Comparison of ENCODE assay signal across 32 cellular contexts in the genomic region with DNA sequence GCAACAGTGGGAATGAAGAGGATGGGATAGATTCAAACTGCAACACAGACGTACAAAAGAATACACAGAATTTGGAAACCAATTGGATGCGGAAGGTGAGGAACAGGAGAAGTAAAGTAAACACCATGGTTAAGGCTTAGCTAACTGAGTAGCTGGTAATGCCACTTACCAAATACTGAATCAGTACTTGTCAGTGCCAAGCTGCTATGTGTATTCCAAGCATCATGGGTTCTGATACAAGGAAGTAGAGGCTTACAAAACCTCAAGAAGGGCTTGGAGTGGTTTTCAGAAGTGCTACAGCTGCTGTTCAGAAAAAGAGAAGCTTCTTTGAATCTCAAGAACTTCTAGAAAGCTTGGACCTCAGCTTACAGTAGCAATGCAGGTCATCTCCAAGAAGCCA. TPM values are rescaled to one million over a fixed set of nuclear protein-coding genes. Genes with fewer than 3 reads are reported as not detected.
"Had no signal": no experiment of that assay in that cellular context is flagged by ENCODE, and none has a peak within 500 bp of the region (broad histone marks: within the 10 kb centered on the region; RNA-seq: fewer than 3 reads in every experiment).

No MANE protein-coding gene starts in this region.

- H3K4me3 ChIP-seq: body of pancreas, gastrocnemius medialis, psoas muscle, smooth muscle cell, upper lobe of left lung had no signal

- H3K27me3 ChIP-seq: body of pancreas, gastrocnemius medialis, upper lobe of left lung had no signal

- H3K36me3 ChIP-seq: gastrocnemius medialis, upper lobe of left lung had no signal

- ATAC-seq: activated CD8-positive, alpha-beta T cell treated with anti-CD3 and anti-CD28 coated beads for 36 hours; body of pancreas; gastrocnemius medialis; left ventricle myocardium superior; psoas muscle; stimulated activated memory B cell treated with anti-CD40 and anti-IgM and Interleukin-4, amounts not matched to agents 10 μg/mL and 1 μg/mL and 100 μg/mL, for 72 hours; stimulated activated naive CD8-positive, alpha-beta T cell treated with anti-CD3 and anti-CD28 coated beads, Interleukin-15, amount 100 ng/mL, for 72 hours; T-helper 17 cell; WTC11 had no signal

- H3K9me3 ChIP-seq: body of pancreas, gastrocnemius medialis, psoas muscle, upper lobe of left lung had no signal

- H3K4me1 ChIP-seq: body of pancreas, gastrocnemius medialis, parathyroid adenoma, psoas muscle had no signal

- H2AFZ ChIP-seq: parathyroid adenoma had no signal

- H3K9ac ChIP-seq: parathyroid adenoma had no signal

- DNase-seq: activated CD4-positive, alpha-beta T cell treated with anti-CD3 and anti-CD28 coated beads for 1 hour; activated CD4-positive, alpha-beta T cell treated with anti-CD3 and anti-CD28 coated beads, Interleukin-2, amount 10 ng/mL, durations not matched to agents 7 days and 5 days; activated CD8-positive, alpha-beta T cell treated with anti-CD3 and anti-CD28 coated beads for 36 hours; activated T-cell treated with anti-CD3 and anti-CD28 coated beads, Interleukin-2, amount 50 U/mL, for 48 hours; aorta; body of pancreas; dermis blood vessel endothelial cell; effector CD8-positive, alpha-beta T cell; gastrocnemius medialis; glutamatergic neuron; left ventricle myocardium superior; mammary epithelial cell; naive B cell; nephron progenitor cell; nucleus accumbens; psoas muscle; stimulated activated CD4-positive, alpha-beta T cell treated with anti-CD3 and anti-CD28 coated beads, Interleukin-1b, Interleukin-23, amount 100 ng/mL, for 48 hours; stimulated activated CD4-positive, alpha-beta T cell treated with anti-CD3 and anti-CD28 coated beads, Interleukin-4, amount 100 ng/mL, for 4 hours; stimulated activated CD8-positive, alpha-beta memory T cell treated with anti-CD3 and anti-CD28 coated beads, Interleukin-4, amount 100 ng/mL, for 48 hours; stimulated activated naive CD8-positive, alpha-beta T cell treated with anti-CD3 and anti-CD28 coated beads, Interleukin-15, amount 100 ng/mL, for 72 hours; substantia nigra; T-helper 17 cell; T1000 had no signal

- FAIRE-seq: colon, islet of Langerhans had no signal

- H3K4me2 ChIP-seq: smooth muscle cell had no signal

- H3K79me2 ChIP-seq: parathyroid adenoma had no signal

- H3K27ac ChIP-seq: body of pancreas, gastrocnemius medialis, parathyroid adenoma, psoas muscle, upper lobe of left lung had no signal

RNA-seq across cellular contexts. Expression of gene DCT, which starts 35.9 kb away (rescaled TPM):
- total RNA-seq: activated T-helper 2 cell treated with anti-CD3 and anti-CD28 coated beads, Interferon-gamma antibody, Interleukin-2, Interleukin-4, amounts not matched to agents 10 μg/mL and 5 μg/mL and 100 μg/mL, durations not matched to agents 14 hours and 24 hours and 36 hours; dermis blood vessel endothelial cell; epithelial cell of proximal tubule; mammary epithelial cell; WTC11 had no signal
- polyA plus RNA-seq: mammary epithelial cell had no signal
